8 cellular contexts compared by ENCODE assay signal in the genomic region with DNA sequence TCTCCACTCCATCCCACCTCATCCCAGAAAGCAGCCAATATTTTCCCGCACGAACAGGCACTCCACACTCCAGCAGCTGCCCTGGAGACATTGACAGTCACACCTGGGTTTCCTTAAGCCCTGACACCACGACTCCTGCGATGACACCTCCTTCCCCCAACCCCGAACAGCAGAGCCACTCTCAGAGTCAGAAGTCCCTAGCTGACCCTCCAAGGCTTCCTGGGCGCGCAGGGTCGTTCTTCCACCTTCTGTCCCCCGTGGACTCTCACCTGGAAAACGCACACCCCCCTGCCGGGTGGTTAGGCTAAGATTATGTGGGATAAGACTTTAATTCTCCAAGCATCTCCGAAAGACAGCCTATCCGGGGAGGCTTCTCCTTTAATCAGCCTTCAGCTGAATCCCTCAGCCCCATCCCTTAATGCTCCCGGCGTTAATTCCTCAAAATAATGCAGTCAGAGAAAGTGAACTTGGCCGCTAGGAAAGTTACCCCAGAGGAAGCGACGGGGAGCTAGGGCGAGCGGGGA. TPM values are rescaled to one million over a fixed set of nuclear protein-coding genes. Genes with fewer than 3 reads are reported as not detected.
DNase-seq lines count a peak whose midpoint lies in the region; ATAC-seq and TF ChIP-seq lines count a peak whose summit lies in the region.

No MANE protein-coding gene starts in this region.

- H2AFZ ChIP-seq in GM23338 (peak overlapping the region; percentile 81; the same call in 1 of the 2 replicates), neuron (ENCODE audit: low read depth, low read length) (no peak overlapping the region)

- WGBS in esophagus squamous epithelium, 2 donors, result 8 to 20% methylated on average over 5 to 19 of the region's 20 CpGs

- peaks cover 9% of the 10 kb centered on the region for H3K27me3 Mint-ChIP-seq in CD4-positive, CD25-positive, alpha-beta regulatory T cell
- H3K27me3 Mint-ChIP-seq in GM23338 (ENCODE audit: insufficient read depth, low read depth, poor library complexity) (peaks cover 8% of the 10 kb centered on the region), WTC11 (ENCODE audit: low read depth) (peaks cover 18% of the 10 kb centered on the region)

- H3K79me2 ChIP-seq in GM23338 (replicated peaks; ENCODE audit: insufficient read depth), result peaks cover 48% of the 10 kb centered on the region

- H3K4me3 ChIP-seq in CD4-positive, CD25-positive, alpha-beta regulatory T cell (ENCODE audit: low read depth, low read length), result peak overlapping the region; percentile 81
- H3K4me3 ChIP-seq in GM23338 (peak overlapping the region; percentile 93), esophagus squamous epithelium (peak overlapping the region; percentile 76 to 99 (median 87)), neuron (ENCODE audit: low read length) (peak overlapping the region; percentile 96)

- TF ChIP-seq POLR2A in esophagus squamous epithelium (IDR thresholded peaks at IDR 0.05), result no peak

- H3K9me3 Mint-ChIP-seq in CD4-positive, CD25-positive, alpha-beta regulatory T cell, result no peaks in the 10 kb centered on the region
- H3K9me3 Mint-ChIP-seq in GM23338, result no peaks in the 10 kb centered on the region
- no peaks in the 10 kb centered on the region for H3K9me3 Mint-ChIP-seq in WTC11

- no peaks in the 10 kb centered on the region for H3K36me3 ChIP-seq in CD4-positive, CD25-positive, alpha-beta regulatory T cell (ENCODE audit: control insufficient read depth, insufficient read depth, low read length)
- H3K36me3 ChIP-seq in GM23338 (ENCODE audit: insufficient read depth), result no peaks in the 10 kb centered on the region
- H3K36me3 ChIP-seq in esophagus squamous epithelium, result no peaks in the 10 kb centered on the region
- H3K36me3 ChIP-seq in neuron (ENCODE audit: insufficient read depth, low read length), result no peaks in the 10 kb centered on the region

- peak in 2 of 3 donors; percentile 11 to 30 for DNase-seq in CD4-positive, CD25-positive, alpha-beta regulatory T cell
- DNase-seq in GM23338 (ENCODE audit: low spot score) (peak; percentile 65), WTC11 (ENCODE audit: low spot score) (peak; percentile 14), esophagus squamous epithelium (lab: John Stamatoyannopoulos, UW) (no peak), epidermal melanocyte (ENCODE audit: insufficient read length, low spot score) (no peak), COR-L47 (lab: John Stamatoyannopoulos, UW) (no peak), NCI-H128 (lab: John Stamatoyannopoulos, UW; ENCODE audit: unreplicated experiment) (no peak)

- H3K27ac ChIP-seq in CD4-positive, CD25-positive, alpha-beta regulatory T cell (ENCODE audit: insufficient read depth, low read length, poor library complexity, severe bottlenecking), result peak overlapping the region; percentile 49
- H3K27ac ChIP-seq in GM23338 (ENCODE audit: low read depth) (peak overlapping the region; percentile 69; the same call in 1 of the 2 replicates), esophagus squamous epithelium (peak overlapping the region; percentile 82 to 92 (median 88))

- peak overlapping the region; percentile 86 to 97 (median 92) for H3K4me3 Mint-ChIP-seq in CD4-positive, CD25-positive, alpha-beta regulatory T cell
- H3K4me3 Mint-ChIP-seq in GM23338 (peak overlapping the region; percentile 82), WTC11 (peak overlapping the region; percentile 79)

- H3K9me2 ChIP-seq in GM23338 (ENCODE audit: insufficient read depth), result no peaks in the 10 kb centered on the region

- intact Hi-C loops in esophagus squamous epithelium (cut with DNase I), result no loop called here

- H3K27ac Mint-ChIP-seq in CD4-positive, CD25-positive, alpha-beta regulatory T cell, result peak overlapping the region; percentile 93 to 95 (median 93)
- no peak overlapping the region for H3K27ac Mint-ChIP-seq in GM23338
- no peak overlapping the region for H3K27ac Mint-ChIP-seq in WTC11

- no peak for ATAC-seq in CD4-positive, CD25-positive, alpha-beta regulatory T cell (ENCODE audit: low read depth in 2 of 2)
- ATAC-seq in GM23338, result peak; percentile 29
- ATAC-seq in WTC11, result peak; percentile 10

- peaks cover 33% of the 10 kb centered on the region for H3K4me1 ChIP-seq in CD4-positive, CD25-positive, alpha-beta regulatory T cell (ENCODE audit: control insufficient read depth, insufficient read depth, low read length, poor library complexity, severe bottlenecking)
- H3K4me1 ChIP-seq in GM23338 (ENCODE audit: insufficient read depth) (peaks cover 44% of the 10 kb centered on the region), esophagus squamous epithelium (peaks cover 3 to 86% (median 17%) of the 10 kb centered on the region in 3 donors), neuron (ENCODE audit: insufficient read depth, low read length) (peaks cover 23% of the 10 kb centered on the region)

- H3K9me3 ChIP-seq in CD4-positive, CD25-positive, alpha-beta regulatory T cell (ENCODE audit: control insufficient read depth in 2 of 2, low read length in 2 of 2), result no peaks in the 10 kb centered on the region
- H3K9me3 ChIP-seq in esophagus squamous epithelium (no peaks in the 10 kb centered on the region), neuron (ENCODE audit: low read length) (no peaks in the 10 kb centered on the region)

- peak overlapping the region; percentile 99 for H3K4me2 ChIP-seq in GM23338

- H3K36me3 Mint-ChIP-seq in CD4-positive, CD25-positive, alpha-beta regulatory T cell, result peaks cover 7% of the 10 kb centered on the region
- H3K36me3 Mint-ChIP-seq in GM23338 (ENCODE audit: low read depth), result no peaks in the 10 kb centered on the region
- no peaks in the 10 kb centered on the region for H3K36me3 Mint-ChIP-seq in WTC11

- no peaks in the 10 kb centered on the region for H3K27me3 ChIP-seq in CD4-positive, CD25-positive, alpha-beta regulatory T cell (ENCODE audit: control insufficient read depth, insufficient read depth, low read length)
- H3K27me3 ChIP-seq in GM23338 (ENCODE audit: insufficient read depth) (peaks cover 19% of the 10 kb centered on the region), esophagus squamous epithelium (no peaks in the 10 kb centered on the region), neuron (ENCODE audit: insufficient read depth, low read length) (no peaks in the 10 kb centered on the region)

- CTCF ChIA-PET in WTC11 (lab: Charles Lee), result interaction anchor here (0.9 to 2.8 kb wide), 6 partner anchors 9 to 85 kb away, joined by 3 to 20 read pairs (median 4); a partner anchor contains a TSS

- POLR2A ChIA-PET in WTC11 (lab: Charles Lee), result interaction anchor here (0.5 to 1.8 kb wide), 4 partner anchors 30 to 777 kb away, joined by 3 to 6 read pairs (median 4); a partner anchor contains a TSS

- peaks cover 2% of the 10 kb centered on the region; the same call in 1 of the 2 replicates for H4K20me1 ChIP-seq in GM23338 (replicated peaks; ENCODE audit: insufficient read depth)

- no peak for TF ChIP-seq CTCF in GM23338 (conservative IDR thresholded peaks at IDR 0.05; ENCODE audit: low read depth in 2 of 2)
- TF ChIP-seq CTCF in WTC11 (IDR thresholded peaks at IDR 0.05), result no peak
- no peak for TF ChIP-seq CTCF in esophagus squamous epithelium (IDR thresholded peaks at IDR 0.05)

- peaks cover 5 to 57% (median 48%) of the 10 kb centered on the region in 4 donors for H3K4me1 Mint-ChIP-seq in CD4-positive, CD25-positive, alpha-beta regulatory T cell
- H3K4me1 Mint-ChIP-seq in GM23338, result peaks cover 54% of the 10 kb centered on the region
- peaks cover 47% of the 10 kb centered on the region for H3K4me1 Mint-ChIP-seq in WTC11

- peaks cover 3% of the 10 kb centered on the region; the same call in 1 of the 2 replicates for H3F3A ChIP-seq in GM23338 (replicated peaks; ENCODE audit: low read depth)

TF ChIP-seq in GM23338, 12 proteins besides CTCF, POLR2A, EP300 and RAD21:
- TF ChIP-seq POLR2AphosphoS5 (IDR thresholded peaks at IDR 0.05; ENCODE audit: low read depth), result no peak

TF ChIP-seq in WTC11, 78 proteins besides CTCF, POLR2A, EP300 and RAD21 (continues in another document):
- TF ChIP-seq, protein P1, sequence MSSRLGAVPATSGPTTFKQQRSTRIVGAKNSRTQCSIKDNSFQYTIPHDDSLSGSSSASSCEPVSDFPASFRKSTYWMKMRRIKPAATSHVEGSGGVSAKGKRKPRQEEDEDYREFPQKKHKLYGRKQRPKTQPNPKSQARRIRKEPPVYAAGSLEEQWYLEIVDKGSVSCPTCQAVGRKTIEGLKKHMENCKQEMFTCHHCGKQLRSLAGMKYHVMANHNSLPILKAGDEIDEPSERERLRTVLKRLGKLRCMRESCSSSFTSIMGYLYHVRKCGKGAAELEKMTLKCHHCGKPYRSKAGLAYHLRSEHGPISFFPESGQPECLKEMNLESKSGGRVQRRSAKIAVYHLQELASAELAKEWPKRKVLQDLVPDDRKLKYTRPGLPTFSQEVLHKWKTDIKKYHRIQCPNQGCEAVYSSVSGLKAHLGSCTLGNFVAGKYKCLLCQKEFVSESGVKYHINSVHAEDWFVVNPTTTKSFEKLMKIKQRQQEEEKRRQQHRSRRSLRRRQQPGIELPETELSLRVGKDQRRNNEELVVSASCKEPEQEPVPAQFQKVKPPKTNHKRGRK (CRISPR knock-in tag; IDR thresholded peaks at IDR 0.05; ENCODE audit: borderline replicate concordance), result no peak

RNA-seq across cellular contexts. Expression of a gene that starts 1.1 kb away (rescaled TPM):
- total RNA-seq in CD4-positive, CD25-positive, alpha-beta regulatory T cell, result 47.7 TPM
- polyA plus RNA-seq in CD4-positive, CD25-positive, alpha-beta regulatory T cell, result 10 to 100 TPM; 10.8 to 14.5 (median 11.1) TPM
- total RNA-seq in GM23338 (2014; rRNA removed; shearing (Covaris generic)), result 23.9 and 29.5 TPM in 2 replicates
- polyA plus RNA-seq in GM23338 (2016; fragmentation: Nextera tagmentation; extraction: Ambion mirVana), result 4.9 and 5.1 TPM in 2 replicates
- total RNA-seq in WTC11 (2021) (20.6 to 22.1 TPM (median 20.8 TPM) in 3 replicates), esophagus squamous epithelium (10 to 100 TPM; 11.8 to 28.6 (median 14.2) TPM)

RNA-seq across cellular contexts. Expression of a gene that starts 7.2 kb away (rescaled TPM):
- not detected for total RNA-seq in CD4-positive, CD25-positive, alpha-beta regulatory T cell
- not detected for polyA plus RNA-seq in CD4-positive, CD25-positive, alpha-beta regulatory T cell
- total RNA-seq in GM23338 (2014; rRNA removed; shearing (Covaris generic)), result 0.16 TPM in 1 of 2 replicates, not detected in the other
- polyA plus RNA-seq in GM23338 (2016; fragmentation: Nextera tagmentation; extraction: Ambion mirVana), result not detected in 2 replicates
- total RNA-seq in WTC11 (2021) (0.04 to 0.07 TPM in 2 of 3 replicates, not detected in the other), esophagus squamous epithelium (not detected)

RNA-seq across cellular contexts. Expression of a gene that starts 37.2 kb away (rescaled TPM):
- total RNA-seq in CD4-positive, CD25-positive, alpha-beta regulatory T cell, result 77.4 TPM
- polyA plus RNA-seq in CD4-positive, CD25-positive, alpha-beta regulatory T cell, result 100 to 1,000 TPM; 286 to 331 (median 305) TPM
- total RNA-seq in GM23338 (2014; rRNA removed; shearing (Covaris generic)), result 283 and 350 TPM in 2 replicates
- 972 and 1,006 TPM in 2 replicates for polyA plus RNA-seq in GM23338 (2016; fragmentation: Nextera tagmentation; extraction: Ambion mirVana)
- total RNA-seq in WTC11 (2021) (221 to 245 TPM (median 222 TPM) in 3 replicates), esophagus squamous epithelium (100 to 1,000 TPM; 120 to 187 (median 146) TPM)

Comparison
In these comparisons a context has a peak if more than half of its experiments do, and no peak if none do; other contexts are left out.
1. ATAC-seq: peak in GM23338 (single experiment) and WTC11 (single experiment); none in CD4-positive, CD25-positive, alpha-beta regulatory T cell (0 of 2).
2. DNase-seq: peak in CD4-positive, CD25-positive, alpha-beta regulatory T cell (2 of 3), GM23338 (single experiment) and WTC11 (single experiment); none in esophagus squamous epithelium (single experiment), epidermal melanocyte (single experiment), COR-L47 (single experiment) and NCI-H128 (single experiment).
3. H3K27ac Mint-ChIP-seq: peak in CD4-positive, CD25-positive, alpha-beta regulatory T cell (3 of 3); none in GM23338 (single experiment) and WTC11 (single experiment).
4. Peak in every context shown above with its lines, with median percentiles within 50 percentile points of each other: H3K27ac ChIP-seq, H3K4me3 ChIP-seq and H3K4me3 Mint-ChIP-seq.